ENCODE assay signal across 14 cellular contexts in the genomic region with DNA sequence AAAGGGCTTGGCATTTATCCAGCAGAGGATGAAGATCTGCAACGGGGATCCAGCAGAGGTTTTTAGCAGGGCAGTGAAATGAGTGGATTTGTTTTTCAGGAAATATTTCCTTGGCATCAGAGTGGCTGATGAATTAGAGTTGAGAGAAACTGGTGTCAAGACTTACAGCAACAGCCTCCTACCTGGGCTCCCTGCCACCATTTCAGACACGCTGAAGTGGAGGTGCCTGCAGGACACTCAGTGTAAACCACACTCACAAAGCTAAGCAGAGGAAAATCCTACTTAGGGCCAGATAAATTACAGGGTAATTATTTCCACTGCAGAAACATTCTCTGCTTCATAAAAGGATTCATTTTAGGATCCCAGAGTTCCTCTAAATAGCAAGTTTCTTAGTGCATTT.
DNase-seq lines count a peak whose midpoint lies in the region; ATAC-seq and TF ChIP-seq lines count a peak whose summit lies in the region.
"Had no signal": no experiment of that assay in that cellular context is flagged by ENCODE, and none has a peak within 500 bp of the region (broad histone marks: within the 10 kb centered on the region; RNA-seq: fewer than 3 reads in every experiment).

No MANE protein-coding gene starts in this region.

- no peak overlapping the region for H3K4me3 ChIP-seq in gastroesophageal sphincter
- no peak overlapping the region for H3K4me3 ChIP-seq in Peyer's patch
- H3K4me3 ChIP-seq in uterus, result no peak overlapping the region

- CTCF ChIA-PET in Calu3 (lab: Charles Lee), result no interaction called here

- H3K9me3 Mint-ChIP-seq in Calu3 (ENCODE audit: low read depth, unreplicated experiment), result no peaks in the 10 kb centered on the region
- H3K9me3 Mint-ChIP-seq: activated CD8-positive, alpha-beta T cell treated with anti-CD3 and anti-CD28 coated beads for 36 hours; activated T-helper 1 cell treated with anti-CD3 and anti-CD28 coated beads, Interleukin-12 subunit alpha, Interleukin-12 subunit beta, Interleukin-2, Interleukin-4 antibody, amounts not matched to agents 30 ng/mL and 10 ng/mL and 1 ng/mL, durations not matched to agents 14 hours and 24 hours and 36 hours; nephron had no signal

- TF ChIP-seq CTCF in Calu3 (IDR thresholded peaks at IDR 0.05; ENCODE audit: unreplicated experiment) (no peak), gastroesophageal sphincter (IDR thresholded peaks at IDR 0.05) (no peak), Peyer's patch (IDR thresholded peaks at IDR 0.05) (no peak), uterus (IDR thresholded peaks at IDR 0.05) (no peak)

- no peak for TF ChIP-seq EP300 in gastroesophageal sphincter (IDR thresholded peaks at IDR 0.05)

- WGBS in gastroesophageal sphincter (ENCODE audit: low coverage in 1 of 2), 2 donors, result 0% methylated on average over 2 of the region's 2 CpGs

- TF ChIP-seq POLR2A in gastroesophageal sphincter (IDR thresholded peaks at IDR 0.05) (no peak), Peyer's patch (IDR thresholded peaks at IDR 0.05) (no peak), uterus (IDR thresholded peaks at IDR 0.05) (no peak)

- H3K27ac ChIP-seq in gastroesophageal sphincter (peak overlapping the region; percentile 3 to 44 (median 33)), Peyer's patch (no peak overlapping the region), uterus (no peak overlapping the region)

- H3K9me3 ChIP-seq in gastroesophageal sphincter, result no peaks in the 10 kb centered on the region
- no peaks in the 10 kb centered on the region for H3K9me3 ChIP-seq in Peyer's patch
- no peaks in the 10 kb centered on the region for H3K9me3 ChIP-seq in uterus

- H3K27me3 Mint-ChIP-seq in Calu3 (ENCODE audit: unreplicated experiment), result no peaks in the 10 kb centered on the region
- H3K27me3 Mint-ChIP-seq: activated CD8-positive, alpha-beta T cell treated with anti-CD3 and anti-CD28 coated beads for 36 hours had no signal

- BruUV-seq in Calu3 (replicated peaks; lab: Mats Ljungman, UMichigan), result no TSS peak

- ATAC-seq in gastroesophageal sphincter, result no peak
- ATAC-seq: activated CD8-positive, alpha-beta T cell treated with anti-CD3 and anti-CD28 coated beads for 36 hours had no signal

- H3K4me1 ChIP-seq in gastroesophageal sphincter, result peaks cover 0 to 50% (median 8%) of the 10 kb centered on the region in 3 donors
- no peaks in the 10 kb centered on the region for H3K4me1 ChIP-seq in Peyer's patch
- H3K4me1 ChIP-seq in uterus, result no peaks in the 10 kb centered on the region

- H3K4me3 Mint-ChIP-seq in Calu3 (ENCODE audit: low read depth, unreplicated experiment), result peak overlapping the region; percentile 1
- H3K4me3 Mint-ChIP-seq: activated CD8-positive, alpha-beta T cell treated with anti-CD3 and anti-CD28 coated beads for 36 hours; activated T-helper 1 cell treated with anti-CD3 and anti-CD28 coated beads, Interleukin-12 subunit alpha, Interleukin-12 subunit beta, Interleukin-2, Interleukin-4 antibody, amounts not matched to agents 30 ng/mL and 10 ng/mL and 1 ng/mL, durations not matched to agents 14 hours and 24 hours and 36 hours; immature natural killer cell; nephron had no signal

- intact Hi-C loops in Calu3 (cut with micrococcal nuclease; ENCODE audit: unreplicated experiment), result no loop called here
- intact Hi-C loops in uterus (cut with DNase I; ENCODE audit: low total_unique reads), result no loop called here

- DNase-seq in Calu3 (no peak), HS-5 (ENCODE audit: low read depth) (peak; percentile 11), NCI-H446 treated with DMSO at 0.1 percent for 48 hours (lab: John Stamatoyannopoulos, UW) (peak; percentile 95), Peyer's patch (no peak), uterus (no peak), CD1c-positive myeloid dendritic cell (ENCODE audit: extremely low spot score) (no peak)
- DNase-seq in stimulated activated naive CD4-positive, alpha-beta T cell (lab: John Stamatoyannopoulos, UW), result no peak
- DNase-seq: activated CD8-positive, alpha-beta T cell treated with anti-CD3 and anti-CD28 coated beads for 36 hours; immature natural killer cell; NCI-H1694; stimulated activated CD4-positive, alpha-beta T cell treated with anti-CD3 and anti-CD28 coated beads, Interleukin-15, amount 100 ng/mL, for 24 hours had no signal

- H3K27ac Mint-ChIP-seq in Calu3 (ENCODE audit: unreplicated experiment), result peak overlapping the region; percentile 1
- H3K27ac Mint-ChIP-seq: activated CD8-positive, alpha-beta T cell treated with anti-CD3 and anti-CD28 coated beads for 36 hours; activated T-helper 1 cell treated with anti-CD3 and anti-CD28 coated beads, Interleukin-12 subunit alpha, Interleukin-12 subunit beta, Interleukin-2, Interleukin-4 antibody, amounts not matched to agents 30 ng/mL and 10 ng/mL and 1 ng/mL, durations not matched to agents 14 hours and 24 hours and 36 hours; immature natural killer cell; nephron had no signal

- H3K36me3 ChIP-seq in gastroesophageal sphincter (no peaks in the 10 kb centered on the region), Peyer's patch (no peaks in the 10 kb centered on the region), uterus (no peaks in the 10 kb centered on the region)

- H3K27me3 ChIP-seq in gastroesophageal sphincter, result no peaks in the 10 kb centered on the region
- H3K27me3 ChIP-seq in Peyer's patch, result no peaks in the 10 kb centered on the region
- no peaks in the 10 kb centered on the region for H3K27me3 ChIP-seq in uterus

- no peaks in the 10 kb centered on the region for H3K36me3 Mint-ChIP-seq in Calu3 (ENCODE audit: insufficient read depth, unreplicated experiment)
- H3K36me3 Mint-ChIP-seq: immature natural killer cell had no signal

- peaks cover 10% of the 10 kb centered on the region for H3K4me1 Mint-ChIP-seq in Calu3 (ENCODE audit: low read depth, unreplicated experiment)
- H3K4me1 Mint-ChIP-seq: immature natural killer cell had no signal

Comparison
In these comparisons a context has a peak if more than half of its experiments do, and no peak if none do; other contexts are left out.
1. DNase-seq: peak in HS-5 (single experiment) and NCI-H446 treated with DMSO at 0.1 percent for 48 hours (single experiment); none in Calu3 (single experiment), Peyer's patch (0 of 3), uterus (0 of 2), stimulated activated naive CD4-positive, alpha-beta T cell (0 of 6) and CD1c-positive myeloid dendritic cell (single experiment).
2. H3K27ac ChIP-seq: peak in gastroesophageal sphincter (4 of 4); none in Peyer's patch (0 of 4) and uterus (0 of 2).